Comparison of ENCODE assay signal across 8 cellular contexts in genomic region chr15:63045438-63046278, GRCh38. TPM values are rescaled to one million over a fixed set of nuclear protein-coding genes. Genes with fewer than 3 reads are reported as not detected.
DNase-seq lines count a peak whose midpoint lies in the region; ATAC-seq and TF ChIP-seq lines count a peak whose summit lies in the region.
"Had no signal": no experiment of that assay in that cellular context is flagged by ENCODE, and none has a peak within 500 bp of the region (broad histone marks: within the 10 kb centered on the region; RNA-seq: fewer than 3 reads in every experiment).

No MANE protein-coding gene starts in this region.

- H3K18ac ChIP-seq in IMR-90 (ENCODE audit: low read depth, low read length), result peak overlapping the region; percentile 85

- H3K4me1 ChIP-seq in IMR-90 (ENCODE audit: control insufficient read depth, insufficient read depth, low read length) (peaks cover 19% of the 10 kb centered on the region), mucosa of rectum (ENCODE audit: control insufficient read depth in 2 of 2, insufficient read depth in 2 of 2, low read length in 2 of 2) (peaks cover 24 to 55% of the 10 kb centered on the region in 2 donors), upper lobe of right lung (peaks cover 32% of the 10 kb centered on the region)

- H3K4ac ChIP-seq in IMR-90 (ENCODE audit: low read depth, low read length), result peak overlapping the region; percentile 95

- H2AK5ac ChIP-seq in IMR-90 (ENCODE audit: low read depth, low read length), result peak overlapping the region; percentile 45; the same call in 1 of the 2 replicates

- in situ Hi-C loops in IMR-90 (cut with MboI; ENCODE audit: low sequenced_read_pairs), result loop anchor here (5.0 to 10.0 kb wide), 2 partner anchors 151 to 263 kb away; no protein-coding TSS in a partner anchor

- no peak for ATAC-seq in IMR-90 (ENCODE audit: low read depth)
- no peak for ATAC-seq in upper lobe of right lung
- ATAC-seq in HG03159 (IDR thresholded peaks at IDR 0.05; ENCODE audit: unreplicated experiment), result no peak
- ATAC-seq in HG03565 (IDR thresholded peaks at IDR 0.05; ENCODE audit: unreplicated experiment), result no peak

- DNase-seq in IMR-90 (no peak), coronary artery (ENCODE audit: low spot score) (no peak), upper lobe of right lung (no peak), DMS 273 (lab: John Stamatoyannopoulos, UW; ENCODE audit: unreplicated experiment) (no peak)
- DNase-seq: NCI-H1436 had no signal

- no peak for TF ChIP-seq RAD21 in IMR-90 (IDR thresholded peaks at IDR 0.05; ENCODE audit: low read length)

- no peak overlapping the region for H2AFZ ChIP-seq in IMR-90 (replicated peaks; ENCODE audit: low read length, poor library complexity)

- peak overlapping the region; percentile 85 for H3K4me2 ChIP-seq in IMR-90 (ENCODE audit: low read depth, low read length)

- dilution Hi-C loops in IMR-90 (cut with HindIII; ENCODE audit: low sequenced_read_pairs, unreplicated experiment), result no loop called here

- H4K8ac ChIP-seq in IMR-90 (ENCODE audit: low read depth in 2 of 2, low read length in 2 of 2), result peak overlapping the region; percentile 45 to 84; a peak in 3 of 4 replicates

- H3K79me1 ChIP-seq in IMR-90 (ENCODE audit: low read depth in 1 of 2, low read length in 2 of 2), result peaks cover 4 to 40% of the 10 kb centered on the region in 2 experiments; a peak in 3 of 4 replicates

- H2AK9ac ChIP-seq in IMR-90 (replicated peaks; ENCODE audit: low read depth, low read length, poor library complexity), result peak overlapping the region; percentile 67

- H3K9me1 ChIP-seq in IMR-90 (ENCODE audit: insufficient read depth, low read length), result no peaks in the 10 kb centered on the region; the same call in 1 of the 2 replicates

- H3K9ac ChIP-seq in IMR-90 (ENCODE audit: low read depth, low read length) (peak overlapping the region; percentile 96), mucosa of rectum (ENCODE audit: low read depth in 1 of 2, low read length in 2 of 2) (peak overlapping the region in 1 of 2 donors; percentile 99)

- H4K5ac ChIP-seq in IMR-90 (ENCODE audit: low read depth, low read length), result peak overlapping the region; percentile 37

- TF ChIP-seq CTCF in IMR-90 (conservative IDR thresholded peaks at IDR 0.05; ENCODE audit: low read depth, low read length), result no peak
- TF ChIP-seq CTCF in coronary artery (IDR thresholded peaks at IDR 0.05), result no peak
- no peak for TF ChIP-seq CTCF in upper lobe of right lung (IDR thresholded peaks at IDR 0.05)

- H3K4me3 ChIP-seq in IMR-90 (ENCODE audit: insufficient read depth, low read depth, low read length) (peak overlapping the region; percentile 84), coronary artery (peak overlapping the region; percentile 94), mucosa of rectum (ENCODE audit: low read length in 2 of 2) (peak overlapping the region; percentile 78 to 87), upper lobe of right lung (peak overlapping the region; percentile 63)

- H3K56ac ChIP-seq in IMR-90 (ENCODE audit: extremely low read depth, insufficient read depth, low read length), result peak overlapping the region; percentile 93

- no TSS peak for BruUV-seq in IMR-90 (replicated peaks; lab: Mats Ljungman, UMichigan)

- TF ChIP-seq POLR2A in IMR-90 (IDR thresholded peaks at IDR 0.05; ENCODE audit: low read depth, low read length), result no peak; the same call in none of the 2 replicates

- peak overlapping the region; percentile 57; the same call in 2 of the 3 replicates for H2BK15ac ChIP-seq in IMR-90 (ENCODE audit: low read depth, low read length)

- peak overlapping the region; percentile 82 for H2BK120ac ChIP-seq in IMR-90 (ENCODE audit: low read depth, low read length)

- H4K91ac ChIP-seq in IMR-90 (ENCODE audit: insufficient read depth, low read depth, low read length), result peak overlapping the region; percentile 79

- POLR2A ChIA-PET in IMR-90 (lab: Charles Lee; ENCODE audit: unreplicated experiment), result interaction anchor here (0.5 to 1.6 kb wide), 10 partner anchors 8 to 195 kb away, joined by 3 to 10 read pairs (median 4); no protein-coding TSS in a partner anchor

- CTCF ChIA-PET in IMR-90 (lab: Yijun Ruan, JAX), result interaction anchor here (1.0 to 1.1 kb wide), 3 partner anchors 112 to 263 kb away, joined by 3 to 4 read pairs (median 3); no protein-coding TSS in a partner anchor

- peaks cover 73% of the 10 kb centered on the region for H4K20me1 ChIP-seq in IMR-90 (ENCODE audit: insufficient read depth, low read length)

- H2BK20ac ChIP-seq in IMR-90 (ENCODE audit: low read depth, low read length), result peak overlapping the region; percentile 1; the same call in 1 of the 2 replicates

- H2BK5ac ChIP-seq in IMR-90 (ENCODE audit: low read depth, low read length, poor library complexity, severe bottlenecking), result peak overlapping the region; percentile 82

- no peaks in the 10 kb centered on the region for H3K27me3 ChIP-seq in IMR-90 (ENCODE audit: control insufficient read depth, insufficient read depth, low read length)
- peaks cover 0 to 3% of the 10 kb centered on the region in 2 donors for H3K27me3 ChIP-seq in mucosa of rectum (ENCODE audit: control insufficient read depth in 2 of 2, insufficient read depth in 2 of 2, low read length in 2 of 2)
- H3K27me3 ChIP-seq in upper lobe of right lung, result peaks cover 35% of the 10 kb centered on the region

- H3K23ac ChIP-seq in IMR-90 (ENCODE audit: low read depth, low read length), result peak overlapping the region; percentile 83

- H3K14ac ChIP-seq in IMR-90 (replicated peaks; ENCODE audit: low read depth, low read length), result peak overlapping the region; percentile 95

- peaks cover 38% of the 10 kb centered on the region for H3K36me3 ChIP-seq in IMR-90 (ENCODE audit: control insufficient read depth, insufficient read depth, low read length)
- H3K36me3 ChIP-seq in mucosa of rectum (ENCODE audit: control insufficient read depth in 2 of 2, insufficient read depth in 2 of 2, low read length in 2 of 2), result peaks cover 5 to 10% of the 10 kb centered on the region in 2 donors
- H3K36me3 ChIP-seq in upper lobe of right lung, result peaks cover 3% of the 10 kb centered on the region

- H3K9me3 ChIP-seq in IMR-90 (ENCODE audit: control insufficient read depth, insufficient read depth, low read length) (no peaks in the 10 kb centered on the region), mucosa of rectum (ENCODE audit: control insufficient read depth in 2 of 2, low read length in 2 of 2) (no peaks in the 10 kb centered on the region), upper lobe of right lung (no peaks in the 10 kb centered on the region)

- intact Hi-C loops in IMR-90 (cut with micrococcal nuclease), result loop anchor here (5.0 kb wide), 1 partner anchor 653 kb away; the partner anchor contains the start of gene TLN2
- intact Hi-C loops in upper lobe of right lung (cut with DNase I), result loop anchor here (5.0 kb wide), 1 partner anchor 47 kb away; no protein-coding TSS in a partner anchor

- peak overlapping the region; percentile 81; the same call in 1 of the 2 replicates for H3K27ac ChIP-seq in IMR-90 (ENCODE audit: insufficient read depth, low read length)
- peak overlapping the region; percentile 88 to 98 for H3K27ac ChIP-seq in coronary artery
- peak overlapping the region; percentile 96 to 99 for H3K27ac ChIP-seq in mucosa of rectum (ENCODE audit: low read depth in 2 of 2, low read length in 2 of 2)
- no peak overlapping the region for H3K27ac ChIP-seq in upper lobe of right lung

- WGBS in IMR-90 (ENCODE audit: extremely low coverage in 2 of 2, insufficient read length in 1 of 2), 2 experiments, result 21% methylated on average over 2 of the region's 7 CpGs; no CpG with 5 or more reads in 1 of the 2 experiments

TF ChIP-seq in IMR-90, 13 proteins besides CTCF, POLR2A, EP300 and RAD21:
- no peak for TF ChIP-seq FOS (IDR thresholded peaks at IDR 0.05; ENCODE audit: low read depth, low read length)
- no peak for TF ChIP-seq ELK1 (IDR thresholded peaks at IDR 0.05; ENCODE audit: borderline replicate concordance, low read depth, low read length)
- TF ChIP-seq MXI1 (IDR thresholded peaks at IDR 0.05; ENCODE audit: borderline replicate concordance, low read depth, low read length), result no peak
- no peak for TF ChIP-seq RCOR1 (IDR thresholded peaks at IDR 0.05; ENCODE audit: insufficient replicate concordance, low read length)
- TF ChIP-seq BHLHE40 (IDR thresholded peaks at IDR 0.05; ENCODE audit: low read depth, low read length), result no peak
- no peak for TF ChIP-seq RFX5 (IDR thresholded peaks at IDR 0.05; ENCODE audit: low read depth, low read length)
- no peak for TF ChIP-seq USF2 (IDR thresholded peaks at IDR 0.05; ENCODE audit: low read depth, low read length)
- TF ChIP-seq NFE2L2 (IDR thresholded peaks at IDR 0.05; ENCODE audit: low read depth, low read length), result no peak
- no peak for TF ChIP-seq MAZ (IDR thresholded peaks at IDR 0.05; ENCODE audit: borderline replicate concordance, low read depth, low read length)
- TF ChIP-seq MAFK (IDR thresholded peaks at IDR 0.05; ENCODE audit: low read depth, low read length), result no peak

RNA-seq across cellular contexts. Expression of gene TPM1, which starts 3.1 kb away (rescaled TPM):
- 661 and 997 TPM in 2 replicates for total RNA-seq in IMR-90 (2012; rRNA removed)
- polyA plus RNA-seq in IMR-90 (2012; rRNA removed), result 1,566 and 1,623 TPM in 2 replicates
- polyA plus RNA-seq in IMR-90 (2012; cell fraction: cytosol; rRNA removed), result 700 and 932 TPM in 2 replicates
- polyA plus RNA-seq in IMR-90 (2012; cell fraction: nucleus; rRNA removed; ENCODE audit: low replicate concordance), result 972 and 2,415 TPM in 2 replicates
- total RNA-seq in upper lobe of right lung, result 229 TPM
